In genomic region chr3:12837295-12837986, GRCh38 we compare ENCODE assay signal across 12 cellular contexts. TPM values are rescaled to one million over a fixed set of nuclear protein-coding genes. Genes with fewer than 3 reads are reported as not detected.
DNase-seq lines count a peak whose midpoint lies in the region; ATAC-seq, FAIRE-seq and TF ChIP-seq lines count a peak whose summit lies in the region.
"Had no signal": no experiment of that assay in that cellular context is flagged by ENCODE, and none has a peak within 500 bp of the region (broad histone marks: within the 10 kb centered on the region; RNA-seq: fewer than 3 reads in every experiment).

No MANE protein-coding gene starts in this region.

- no peak overlapping the region for H2BK15ac ChIP-seq in H1 (ENCODE audit: low read length)

- H3K4me3 ChIP-seq in NT2/D1 (ENCODE audit: insufficient read length, low read depth) (peak overlapping the region; percentile 16), H1 (ENCODE audit: extremely low read depth in 1 of 4, insufficient read depth in 2 of 4, low read depth in 3 of 4, low read length in 4 of 4) (peak overlapping the region in 1 of 4 experiments; percentile 90; a peak in 1 of 8 replicates), gastrocnemius medialis (no peak overlapping the region)
- H3K4me3 ChIP-seq: testis had no signal

- ATAC-seq in gastrocnemius medialis = no peak

- intact Hi-C loops in activated CD4-positive, alpha-beta memory T cell treated with anti-CD3 and anti-CD28 coated beads for 36 hours (cut with micrococcal nuclease) = no loop called here
- intact Hi-C loops in gastrocnemius medialis (cut with DNase I; ENCODE audit: low total_unique reads) = loop anchor here (10.0 kb wide), 1 partner anchor 253 kb away; no protein-coding TSS in a partner anchor

- H3K4ac ChIP-seq in H1 (replicated peaks; ENCODE audit: insufficient read length, low read depth, low read length) = no peak overlapping the region

- no peaks in the 10 kb centered on the region for H3K9me3 ChIP-seq in NT2/D1 (ENCODE audit: insufficient read depth, low read length)
- H3K9me3 ChIP-seq in H1 (ENCODE audit: insufficient read depth in 2 of 2, low read depth in 1 of 2, low read length in 1 of 2) = no peaks in the 10 kb centered on the region
- H3K9me3 ChIP-seq in gastrocnemius medialis = no peaks in the 10 kb centered on the region
- H3K9me3 ChIP-seq: testis had no signal

- H3K4me2 ChIP-seq in H1 (ENCODE audit: insufficient read depth in 1 of 2, low read depth in 2 of 2, low read length in 2 of 2) = peak overlapping the region; percentile 96 to 100

- no peak overlapping the region for H2AFZ ChIP-seq in H1 (ENCODE audit: low read length)

- TF ChIP-seq POLR2A in H1 (IDR thresholded peaks at IDR 0.05; ENCODE audit: control extremely low read depth in 1 of 2, low read depth in 2 of 2, low read length in 2 of 2) (no peak), gastrocnemius medialis (IDR thresholded peaks at IDR 0.05) (no peak)

- no peak overlapping the region for H2BK5ac ChIP-seq in H1 (ENCODE audit: low read depth, low read length)

- peaks cover 12% of the 10 kb centered on the region for H3K79me1 ChIP-seq in H1 (ENCODE audit: low read depth, low read length)

- in situ Hi-C loops in gastrocnemius medialis (cut with MboI; ENCODE audit: low sequenced_read_pairs in 4 of 4) = no loop called here

- no peak for TF ChIP-seq EP300 in H1 (IDR thresholded peaks at IDR 0.05; ENCODE audit: borderline replicate concordance in 1 of 2, low read depth in 2 of 2, low read length in 2 of 2)

- no peak overlapping the region for H3K18ac ChIP-seq in H1 (ENCODE audit: extremely low read depth, low read length)

- no peak overlapping the region for H3K27ac ChIP-seq in H1 (ENCODE audit: low read depth, low read length)
- peak overlapping the region; percentile 37 to 94 (median 56) for H3K27ac ChIP-seq in gastrocnemius medialis

- H4K8ac ChIP-seq in H1 (ENCODE audit: extremely low read depth, insufficient read depth, low read length) = no peak overlapping the region

- H3K56ac ChIP-seq in H1 (replicated peaks; ENCODE audit: insufficient read length, low read depth, low read length) = no peak overlapping the region

- H3K9me3 Mint-ChIP-seq in activated CD4-positive, alpha-beta memory T cell treated with anti-CD3 and anti-CD28 coated beads for 36 hours = no peaks in the 10 kb centered on the region
- no peaks in the 10 kb centered on the region for H3K9me3 Mint-ChIP-seq in activated CD4-positive, alpha-beta memory T cell treated with anti-CD3 and anti-CD28 coated beads, Interleukin-2, amount 10 ng/mL, durations not matched to agents 7 days and 5 days
- no peaks in the 10 kb centered on the region for H3K9me3 Mint-ChIP-seq in chondrocyte (ENCODE audit: low read depth)

- no peak for TF ChIP-seq RAD21 in H1 (IDR thresholded peaks at IDR 0.05 in 1 of 2, conservative IDR thresholded peaks at IDR 0.05 in 1 of 2; ENCODE audit: low read depth in 2 of 2, low read length in 2 of 2)

- no peaks in the 10 kb centered on the region for H3K27me3 Mint-ChIP-seq in activated CD4-positive, alpha-beta memory T cell treated with anti-CD3 and anti-CD28 coated beads for 36 hours
- no peaks in the 10 kb centered on the region for H3K27me3 Mint-ChIP-seq in activated CD4-positive, alpha-beta memory T cell treated with anti-CD3 and anti-CD28 coated beads, Interleukin-2, amount 10 ng/mL, durations not matched to agents 7 days and 5 days
- H3K27me3 Mint-ChIP-seq in chondrocyte (ENCODE audit: low read depth) = no peaks in the 10 kb centered on the region

- no peak overlapping the region for H3K23ac ChIP-seq in H1 (ENCODE audit: insufficient read length)

- peaks cover 83% of the 10 kb centered on the region for H3K36me3 Mint-ChIP-seq in activated CD4-positive, alpha-beta memory T cell treated with anti-CD3 and anti-CD28 coated beads for 36 hours
- H3K36me3 Mint-ChIP-seq in activated CD4-positive, alpha-beta memory T cell treated with anti-CD3 and anti-CD28 coated beads, Interleukin-2, amount 10 ng/mL, durations not matched to agents 7 days and 5 days (ENCODE audit: low read depth) = peaks cover 85% of the 10 kb centered on the region
- H3K36me3 Mint-ChIP-seq in chondrocyte (ENCODE audit: low read depth) = peaks cover 44% of the 10 kb centered on the region

- no peak overlapping the region for H2BK20ac ChIP-seq in H1 (ENCODE audit: low read length)

- no peak overlapping the region for H2BK12ac ChIP-seq in H1 (ENCODE audit: low read depth, low read length)

- no peak overlapping the region for H4K5ac ChIP-seq in H1 (ENCODE audit: insufficient read length, low read depth, low read length)

- POLR2A ChIA-PET in activated CD4-positive, alpha-beta memory T cell treated with anti-CD3 and anti-CD28 coated beads for 36 hours (lab: Charles Lee) = interaction anchor here (0.9 kb wide), 1 partner anchor 27 kb away, joined by 4 read pairs; no protein-coding TSS in a partner anchor
- POLR2A ChIA-PET in activated CD4-positive, alpha-beta memory T cell treated with anti-CD3 and anti-CD28 coated beads, Interleukin-2, amount 10 ng/mL, durations not matched to agents 7 days and 5 days (lab: Charles Lee) = interaction anchor here (1.6 kb wide), 1 partner anchor 20 kb away, joined by 4 read pairs; no protein-coding TSS in a partner anchor
- POLR2A ChIA-PET in H1 (lab: Charles Lee; ENCODE audit: partially characterized antibody) = interaction anchor here (0.5 to 20.9 kb wide), 21 partner anchors 9 to 252 kb away, joined by 3 to 661 read pairs (median 4); no protein-coding TSS in a partner anchor

- H3K4me1 ChIP-seq in NT2/D1 (ENCODE audit: insufficient read depth, insufficient read length) = no peaks in the 10 kb centered on the region
- H3K4me1 ChIP-seq in H1 (replicated peaks in 1 of 4; ENCODE audit: control insufficient read depth in 3 of 4, insufficient read depth in 4 of 4, low read length in 3 of 4) = peaks cover 9 to 23% (median 14%) of the 10 kb centered on the region in 4 experiments
- H3K4me1 ChIP-seq in gastrocnemius medialis = peaks cover 34 to 52% of the 10 kb centered on the region in 2 donors

- H3K36me3 ChIP-seq in NT2/D1 (ENCODE audit: insufficient read depth, insufficient read length, low read length) = peaks cover 88% of the 10 kb centered on the region
- H3K36me3 ChIP-seq in H1 (ENCODE audit: control insufficient read depth in 2 of 4, insufficient read depth in 4 of 4, low read length in 3 of 4) = peaks cover 62 to 82% (median 72%) of the 10 kb centered on the region in 4 experiments
- peaks cover 0 to 70% of the 10 kb centered on the region in 2 donors for H3K36me3 ChIP-seq in gastrocnemius medialis

- peaks cover 10% of the 10 kb centered on the region for H3K23me2 ChIP-seq in H1 (ENCODE audit: low read depth, low read length)

- no peak overlapping the region for H2AK5ac ChIP-seq in H1 (ENCODE audit: low read depth, low read length)

- no peak for TF ChIP-seq CTCF in H1 (IDR thresholded peaks at IDR 0.05; ENCODE audit: control extremely low read depth in 1 of 3, insufficient read depth in 1 of 3, low read depth in 1 of 3, low read length in 3 of 3)
- no peak for TF ChIP-seq CTCF in gastrocnemius medialis (IDR thresholded peaks at IDR 0.05 in 4 of 5, conservative IDR thresholded peaks at IDR 0.05 in 1 of 5)
- no peak for TF ChIP-seq CTCF in chondrocyte (IDR thresholded peaks at IDR 0.05)

- H3K27me3 ChIP-seq in NT2/D1 (ENCODE audit: insufficient read depth, insufficient read length) = no peaks in the 10 kb centered on the region
- H3K27me3 ChIP-seq in H1 (replicated peaks in 1 of 4; ENCODE audit: control insufficient read depth in 3 of 4, extremely low read depth in 1 of 4, insufficient read depth in 3 of 4, low read length in 3 of 4) = no peaks in the 10 kb centered on the region
- H3K27me3 ChIP-seq in gastrocnemius medialis = no peaks in the 10 kb centered on the region
- H3K27me3 ChIP-seq: testis had no signal

- H4K91ac ChIP-seq in H1 (replicated peaks; ENCODE audit: insufficient read length, low read length) = no peak overlapping the region

- peak overlapping the region; percentile 47 for H3K27ac Mint-ChIP-seq in activated CD4-positive, alpha-beta memory T cell treated with anti-CD3 and anti-CD28 coated beads for 36 hours
- no peak overlapping the region for H3K27ac Mint-ChIP-seq in activated CD4-positive, alpha-beta memory T cell treated with anti-CD3 and anti-CD28 coated beads, Interleukin-2, amount 10 ng/mL, durations not matched to agents 7 days and 5 days
- H3K27ac Mint-ChIP-seq in chondrocyte (ENCODE audit: unreplicated experiment) = no peak overlapping the region

- peak overlapping the region; percentile 93 for H3K4me3 Mint-ChIP-seq in activated CD4-positive, alpha-beta memory T cell treated with anti-CD3 and anti-CD28 coated beads for 36 hours
- no peak overlapping the region for H3K4me3 Mint-ChIP-seq in activated CD4-positive, alpha-beta memory T cell treated with anti-CD3 and anti-CD28 coated beads, Interleukin-2, amount 10 ng/mL, durations not matched to agents 7 days and 5 days
- no peak overlapping the region for H3K4me3 Mint-ChIP-seq in chondrocyte (ENCODE audit: unreplicated experiment)

- peaks cover 21 to 58% of the 10 kb centered on the region in 2 experiments for H3K79me2 ChIP-seq in H1 (ENCODE audit: control insufficient read depth in 1 of 2, insufficient read depth in 2 of 2, low read length in 2 of 2)

- CTCF ChIA-PET in activated CD4-positive, alpha-beta memory T cell treated with anti-CD3 and anti-CD28 coated beads for 36 hours (lab: Charles Lee) = interaction anchor here (0.9 to 3.2 kb wide), 3 partner anchors 27 to 50 kb away, joined by 3 to 13 read pairs (median 4); no protein-coding TSS in a partner anchor
- CTCF ChIA-PET in activated CD4-positive, alpha-beta memory T cell treated with anti-CD3 and anti-CD28 coated beads, Interleukin-2, amount 10 ng/mL, durations not matched to agents 7 days and 5 days (lab: Charles Lee) = interaction anchor here (1.1 to 1.8 kb wide), 2 partner anchors 14 to 27 kb away, joined by 3 to 4 read pairs; no protein-coding TSS in a partner anchor
- CTCF ChIA-PET in H1 (lab: Charles Lee; ENCODE audit: partially characterized antibody) = interaction anchor here (0.6 to 1.4 kb wide), 7 partner anchors 14 to 453 kb away, joined by 3 to 5 read pairs (median 4); no protein-coding TSS in a partner anchor

- 93% methylated on average over 6 of the region's 6 CpGs; no CpG with 5 or more reads in 1 of the 2 experiments for WGBS in H1 (ENCODE audit: extremely low coverage in 1 of 2, insufficient coverage in 1 of 2, insufficient read length in 1 of 2, insufficient replicate concordance in 2 of 2, low coverage in 1 of 2, low lambda C conversion rate in 2 of 2, missing lambda C conversion rate in 1 of 2), 2 experiments

- H3K4me1 Mint-ChIP-seq in activated CD4-positive, alpha-beta memory T cell treated with anti-CD3 and anti-CD28 coated beads for 36 hours (ENCODE audit: low read depth) = peaks cover 45% of the 10 kb centered on the region
- H3K4me1 Mint-ChIP-seq in activated CD4-positive, alpha-beta memory T cell treated with anti-CD3 and anti-CD28 coated beads, Interleukin-2, amount 10 ng/mL, durations not matched to agents 7 days and 5 days = peaks cover 46% of the 10 kb centered on the region
- H3K4me1 Mint-ChIP-seq in chondrocyte (ENCODE audit: low read depth) = peaks cover 48% of the 10 kb centered on the region

- H3K14ac ChIP-seq in H1 (ENCODE audit: insufficient read length) = no peak overlapping the region

- no peak for FAIRE-seq in H1 (lab: Jason Lieb, UNC)
- FAIRE-seq: G401.6 had no signal

- DNase-seq in activated CD4-positive, alpha-beta memory T cell treated with anti-CD3 and anti-CD28 coated beads for 36 hours = no peak
- DNase-seq in activated CD4-positive, alpha-beta memory T cell treated with anti-CD3 and anti-CD28 coated beads, Interleukin-2, amount 10 ng/mL, durations not matched to agents 7 days and 5 days = no peak
- no peak for DNase-seq in NT2/D1 (ENCODE audit: low read depth, low spot score)
- no peak for DNase-seq in H1 (ENCODE audit: low read depth in 1 of 2, low spot score in 2 of 2)
- no peak for DNase-seq in gastrocnemius medialis
- DNase-seq in chondrocyte (ENCODE audit: low spot score) = no peak
- DNase-seq in NCI-H1105 treated with DMSO at 0.1 percent for 48 hours (lab: John Stamatoyannopoulos, UW) = no peak
- DNase-seq in activated CD8-positive, alpha-beta memory T cell treated with anti-CD3 and anti-CD28 coated beads for 24 hours = no peak
- DNase-seq: cortex of kidney, T-helper 9 cell, testis had no signal

- peaks cover 28 to 49% of the 10 kb centered on the region in 2 experiments for H4K20me1 ChIP-seq in H1 (replicated peaks in 1 of 2; ENCODE audit: control insufficient read depth in 1 of 2, insufficient read depth in 2 of 2, low read length in 2 of 2)

- H3K9ac ChIP-seq in NT2/D1 (ENCODE audit: insufficient read length, low read depth) = peak overlapping the region; percentile 39
- peak overlapping the region in 1 of 4 experiments; percentile 50; a peak in 2 of 7 replicates for H3K9ac ChIP-seq in H1 (replicated peaks in 1 of 4; ENCODE audit: extremely low read depth in 1 of 4, low read depth in 3 of 4, low read length in 3 of 4)

- H2BK120ac ChIP-seq in H1 (replicated peaks; ENCODE audit: low read depth, low read length) = no peak overlapping the region

RNA-seq across cellular contexts. Expression of gene RPL32, which starts 3.9 kb away (rescaled TPM):
- total RNA-seq in activated CD4-positive, alpha-beta memory T cell treated with anti-CD3 and anti-CD28 coated beads for 36 hours = 1,000 to 10,000 TPM; 2,505 to 2,560 TPM
- total RNA-seq in activated CD4-positive, alpha-beta memory T cell treated with anti-CD3 and anti-CD28 coated beads, Interleukin-2, amount 10 ng/mL, durations not matched to agents 7 days and 5 days = 1,000 to 10,000 TPM; 1,634 to 1,730 TPM
- 1,954 and 2,043 TPM in 2 replicates for total RNA-seq in H1 (2021; fragmentation: NEBNext Ultra II Directional; extraction: Animal tissue kit (Norgen Biotek cat#: 25700))
- 995 and 1,443 TPM in 2 replicates for polyA plus RNA-seq in H1 (2011; rRNA removed)
- 2,045 TPM for polyA plus RNA-seq in H1 (2011; cell fraction: cytosol; rRNA removed)
- 1,718 TPM for polyA plus RNA-seq in H1 (2011; cell fraction: nucleus; rRNA removed)
- polyA plus RNA-seq in H1 (2012, experiment 1 of 2) = 3,098 to 3,462 TPM (median 3,192 TPM) in 4 replicates
- polyA plus RNA-seq in H1 (2012, experiment 2 of 2) = 2,207 TPM
- 1,804 TPM for polyA plus RNA-seq in H1 (2013, experiment 1 of 2)
- 1,790 TPM for polyA plus RNA-seq in H1 (2013, experiment 2 of 2)
- polyA minus RNA-seq in H1 (2011; rRNA and poly(A)+ RNA removed) = 1,055 and 1,349 TPM in 2 replicates
- polyA minus RNA-seq in H1 (2011; cell fraction: cytosol; rRNA and poly(A)+ RNA removed) = 973 TPM
- polyA minus RNA-seq in H1 (2011; cell fraction: nucleus; rRNA and poly(A)+ RNA removed) = 656 TPM
- 1,000 to 10,000 TPM in 2 of 4 donors, 100 to 1,000 TPM in 2; 765 to 1,204 (median 990) TPM for total RNA-seq in gastrocnemius medialis
- total RNA-seq in chondrocyte = 960 to 1,087 TPM (median 972 TPM) in 3 replicates

RNA-seq across cellular contexts. Expression of gene CAND2, which starts 41.0 kb away (rescaled TPM):
- total RNA-seq in activated CD4-positive, alpha-beta memory T cell treated with anti-CD3 and anti-CD28 coated beads for 36 hours = 1 to 10 TPM; 1.2 to 1.6 TPM
- total RNA-seq in activated CD4-positive, alpha-beta memory T cell treated with anti-CD3 and anti-CD28 coated beads, Interleukin-2, amount 10 ng/mL, durations not matched to agents 7 days and 5 days = under 1 TPM in 1 of 2 experiments, not detected in 1; 0.15 TPM
- total RNA-seq in H1 (2021; fragmentation: NEBNext Ultra II Directional; extraction: Animal tissue kit (Norgen Biotek cat#: 25700)) = 8.7 and 11.2 TPM in 2 replicates
- 8.7 and 12.0 TPM in 2 replicates for polyA plus RNA-seq in H1 (2011; rRNA removed)
- 9.2 TPM for polyA plus RNA-seq in H1 (2011; cell fraction: cytosol; rRNA removed)
- polyA plus RNA-seq in H1 (2011; cell fraction: nucleus; rRNA removed) = 20.3 TPM
- polyA plus RNA-seq in H1 (2012, experiment 1 of 2) = 5.3 to 10.4 TPM (median 9.1 TPM) in 4 replicates
- polyA plus RNA-seq in H1 (2012, experiment 2 of 2) = 7.4 TPM
- 4.0 TPM for polyA plus RNA-seq in H1 (2013, experiment 1 of 2)
- 3.4 TPM for polyA plus RNA-seq in H1 (2013, experiment 2 of 2)
- polyA minus RNA-seq in H1 (2011; rRNA and poly(A)+ RNA removed) = 11.0 and 15.6 TPM in 2 replicates
- polyA minus RNA-seq in H1 (2011; cell fraction: cytosol; rRNA and poly(A)+ RNA removed) = 7.3 TPM
- 17.4 TPM for polyA minus RNA-seq in H1 (2011; cell fraction: nucleus; rRNA and poly(A)+ RNA removed)
- total RNA-seq in gastrocnemius medialis (100 to 1,000 TPM; 133 to 308 (median 181) TPM), chondrocyte (11.3 to 15.7 TPM (median 12.0 TPM) in 3 replicates)
